8 cellular contexts compared by ENCODE assay signal in the genomic region with DNA sequence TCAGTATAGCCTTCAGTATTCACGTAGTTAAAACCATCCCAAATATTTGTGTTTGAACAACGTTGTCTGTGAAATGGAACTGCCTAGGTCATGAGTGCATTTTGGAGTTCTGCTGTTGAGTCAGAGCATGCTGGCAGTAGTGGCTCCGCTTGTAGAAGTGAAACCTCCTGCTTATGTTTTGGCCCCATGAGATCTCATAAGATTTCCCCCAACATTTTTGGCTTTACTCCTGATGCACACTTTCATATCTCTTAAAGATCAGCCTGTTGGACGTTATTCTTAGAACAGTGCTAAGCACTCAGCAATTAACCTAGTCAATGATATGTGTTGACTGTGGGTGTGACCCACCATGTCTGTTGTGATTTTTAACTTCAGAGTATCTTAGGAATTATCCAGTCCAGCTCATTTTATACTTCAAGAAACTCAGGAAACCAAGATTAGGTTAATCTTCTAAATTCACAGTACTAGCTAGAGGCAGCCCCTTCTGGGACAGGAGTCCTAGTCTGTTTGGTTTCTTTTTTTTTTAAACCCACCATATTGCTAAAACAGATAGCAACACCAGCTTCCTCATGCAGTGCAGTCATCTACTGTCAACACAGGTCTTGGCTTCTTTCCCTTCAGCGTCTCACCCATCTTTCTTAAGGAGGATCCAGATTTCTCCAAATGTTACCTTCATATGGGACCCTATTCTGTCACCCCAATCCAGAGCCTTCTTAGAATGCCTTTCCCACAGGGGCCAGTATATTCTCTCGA. TPM values are rescaled to one million over a fixed set of nuclear protein-coding genes. Genes with fewer than 3 reads are reported as not detected.
DNase-seq lines count a peak whose midpoint lies in the region; ATAC-seq and TF ChIP-seq lines count a peak whose summit lies in the region.

No MANE protein-coding gene starts in this region.

- H3K4me3 ChIP-seq in Peyer's patch = no peak overlapping the region

- ATAC-seq in GM18508 (IDR thresholded peaks at IDR 0.05; ENCODE audit: insufficient read depth, unreplicated experiment) (peak; percentile 95), GM21576 (IDR thresholded peaks at IDR 0.05; ENCODE audit: unreplicated experiment) (peak; percentile 89)

- TF ChIP-seq POLR2A in Peyer's patch (IDR thresholded peaks at IDR 0.05) = no peak

- H3K4me1 Mint-ChIP-seq in IgD-negative memory B cell = peaks cover 23 to 37% (median 31%) of the 10 kb centered on the region in 3 donors

- no peaks in the 10 kb centered on the region for H3K36me3 Mint-ChIP-seq in IgD-negative memory B cell

- H3K27me3 Mint-ChIP-seq in IgD-negative memory B cell = no peaks in the 10 kb centered on the region

- H3K27ac Mint-ChIP-seq in IgD-negative memory B cell = peak overlapping the region; percentile 11 to 88 (median 28)

- H3K27me3 ChIP-seq in Peyer's patch = no peaks in the 10 kb centered on the region

- peak overlapping the region in 3 of 4 donors; percentile 12 to 66 (median 56) for H3K4me3 Mint-ChIP-seq in IgD-negative memory B cell

- H3K9me3 Mint-ChIP-seq in IgD-negative memory B cell = peaks cover 0 to 3% (median 1%) of the 10 kb centered on the region in 3 donors

- DNase-seq in medulla oblongata (ENCODE audit: extremely low spot score) = peak; percentile 47
- DNase-seq in Peyer's patch = no peak
- no peak for DNase-seq in SKM-1 treated with dmso at 0.1 percent for 144 hours (lab: John Stamatoyannopoulos, UW; ENCODE audit: unreplicated experiment)
- no peak for DNase-seq in NCI-H146 treated with DMSO at 0.1 percent for 48 hours (lab: John Stamatoyannopoulos, UW; ENCODE audit: unreplicated experiment)
- no peak for DNase-seq in activated naive CD4-positive, alpha-beta T cell treated with anti-CD3 and anti-CD28 coated beads, Interleukin-2, amount 50 U/mL, for 16 hours

- H3K36me3 ChIP-seq in Peyer's patch = peaks cover 0 to 10% (median 0%) of the 10 kb centered on the region in 3 donors

- no peak for TF ChIP-seq CTCF in Peyer's patch (IDR thresholded peaks at IDR 0.05)

- no peaks in the 10 kb centered on the region for H3K9me3 ChIP-seq in Peyer's patch

- H3K4me1 ChIP-seq in Peyer's patch = peaks cover 0 to 4% (median 0%) of the 10 kb centered on the region in 4 donors

- no peak overlapping the region for H3K27ac ChIP-seq in Peyer's patch

RNA-seq across cellular contexts. Expression of a gene that starts 26.2 kb away (rescaled TPM):
- 1.7 TPM for polyA plus RNA-seq in IgD-negative memory B cell
- total RNA-seq in Peyer's patch = 10 to 100 TPM in 3 of 4 donors, 1 to 10 TPM in 1; 8.7 to 19.8 (median 16.4) TPM
